1 cellular context compared by ENCODE assay signal in the genomic region with DNA sequence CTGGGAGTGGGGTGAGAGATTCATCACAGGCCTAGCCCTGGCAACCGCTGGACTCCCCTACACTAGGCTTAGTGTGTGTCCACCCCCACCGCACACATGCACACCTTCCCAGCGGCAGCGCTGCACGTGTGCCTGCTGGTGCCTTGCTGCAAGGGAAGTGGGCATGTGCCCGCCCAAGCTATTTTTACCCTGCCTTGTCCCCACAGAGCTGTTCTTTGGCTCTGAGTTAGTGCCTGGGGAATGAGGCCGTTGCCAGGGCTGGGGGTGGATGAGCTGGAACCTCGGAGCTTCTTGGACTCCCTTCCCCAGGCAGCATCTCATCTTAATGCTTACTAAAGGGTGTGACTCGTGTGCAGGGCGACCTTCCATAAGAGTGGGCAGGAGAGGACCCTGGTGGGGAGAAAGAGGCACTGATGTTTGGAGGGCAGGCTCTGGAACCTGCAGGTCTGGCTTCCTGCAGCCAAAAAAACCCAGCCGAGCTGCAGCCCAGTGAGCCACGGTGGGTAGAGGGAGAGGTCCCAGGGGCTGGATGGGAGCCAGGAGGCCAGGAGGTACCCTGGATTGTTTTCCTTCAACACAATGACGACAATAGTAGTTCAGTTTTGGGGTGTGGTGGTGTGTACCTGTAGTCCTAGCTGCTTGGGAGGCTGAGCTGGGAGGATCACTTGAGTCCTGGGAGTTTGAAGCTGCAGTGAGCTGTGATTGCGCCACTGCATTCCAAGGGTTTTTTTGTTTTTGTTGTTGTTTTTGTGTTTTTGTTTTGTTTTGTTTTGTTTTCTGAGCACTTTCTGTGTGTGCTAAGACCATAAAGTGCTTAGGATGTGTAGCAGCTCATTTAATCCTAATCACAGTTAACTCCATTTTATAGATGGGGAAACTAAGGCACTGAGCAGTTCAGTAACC.
TF ChIP-seq lines count a peak whose summit lies in the region.

No MANE protein-coding gene starts in this region.

TF ChIP-seq in WTC11, 78 proteins besides CTCF, POLR2A, EP300 and RAD21 (continued from another document):
- TF ChIP-seq, protein P1, sequence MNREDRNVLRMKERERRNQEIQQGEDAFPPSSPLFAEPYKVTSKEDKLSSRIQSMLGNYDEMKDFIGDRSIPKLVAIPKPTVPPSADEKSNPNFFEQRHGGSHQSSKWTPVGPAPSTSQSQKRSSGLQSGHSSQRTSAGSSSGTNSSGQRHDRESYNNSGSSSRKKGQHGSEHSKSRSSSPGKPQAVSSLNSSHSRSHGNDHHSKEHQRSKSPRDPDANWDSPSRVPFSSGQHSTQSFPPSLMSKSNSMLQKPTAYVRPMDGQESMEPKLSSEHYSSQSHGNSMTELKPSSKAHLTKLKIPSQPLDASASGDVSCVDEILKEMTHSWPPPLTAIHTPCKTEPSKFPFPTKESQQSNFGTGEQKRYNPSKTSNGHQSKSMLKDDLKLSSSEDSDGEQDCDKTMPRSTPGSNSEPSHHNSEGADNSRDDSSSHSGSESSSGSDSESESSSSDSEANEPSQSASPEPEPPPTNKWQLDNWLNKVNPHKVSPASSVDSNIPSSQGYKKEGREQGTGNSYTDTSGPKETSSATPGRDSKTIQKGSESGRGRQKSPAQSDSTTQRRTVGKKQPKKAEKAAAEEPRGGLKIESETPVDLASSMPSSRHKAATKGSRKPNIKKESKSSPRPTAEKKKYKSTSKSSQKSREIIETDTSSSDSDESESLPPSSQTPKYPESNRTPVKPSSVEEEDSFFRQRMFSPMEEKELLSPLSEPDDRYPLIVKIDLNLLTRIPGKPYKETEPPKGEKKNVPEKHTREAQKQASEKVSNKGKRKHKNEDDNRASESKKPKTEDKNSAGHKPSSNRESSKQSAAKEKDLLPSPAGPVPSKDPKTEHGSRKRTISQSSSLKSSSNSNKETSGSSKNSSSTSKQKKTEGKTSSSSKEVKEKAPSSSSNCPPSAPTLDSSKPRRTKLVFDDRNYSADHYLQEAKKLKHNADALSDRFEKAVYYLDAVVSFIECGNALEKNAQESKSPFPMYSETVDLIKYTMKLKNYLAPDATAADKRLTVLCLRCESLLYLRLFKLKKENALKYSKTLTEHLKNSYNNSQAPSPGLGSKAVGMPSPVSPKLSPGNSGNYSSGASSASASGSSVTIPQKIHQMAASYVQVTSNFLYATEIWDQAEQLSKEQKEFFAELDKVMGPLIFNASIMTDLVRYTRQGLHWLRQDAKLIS (CRISPR knock-in tag; IDR thresholded peaks at IDR 0.05; ENCODE audit: borderline replicate concordance): no peak
- TF ChIP-seq, protein P2, sequence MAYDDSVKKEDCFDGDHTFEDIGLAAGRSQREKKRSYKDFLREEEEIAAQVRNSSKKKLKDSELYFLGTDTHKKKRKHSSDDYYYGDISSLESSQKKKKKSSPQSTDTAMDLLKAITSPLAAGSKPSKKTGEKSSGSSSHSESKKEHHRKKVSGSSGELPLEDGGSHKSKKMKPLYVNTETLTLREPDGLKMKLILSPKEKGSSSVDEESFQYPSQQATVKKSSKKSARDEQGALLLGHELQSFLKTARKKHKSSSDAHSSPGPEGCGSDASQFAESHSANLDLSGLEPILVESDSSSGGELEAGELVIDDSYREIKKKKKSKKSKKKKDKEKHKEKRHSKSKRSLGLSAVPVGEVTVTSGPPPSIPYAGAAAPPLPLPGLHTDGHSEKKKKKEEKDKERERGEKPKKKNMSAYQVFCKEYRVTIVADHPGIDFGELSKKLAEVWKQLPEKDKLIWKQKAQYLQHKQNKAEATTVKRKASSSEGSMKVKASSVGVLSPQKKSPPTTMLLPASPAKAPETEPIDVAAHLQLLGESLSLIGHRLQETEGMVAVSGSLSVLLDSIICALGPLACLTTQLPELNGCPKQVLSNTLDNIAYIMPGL (CRISPR knock-in tag; IDR thresholded peaks at IDR 0.05): no peak
- TF ChIP-seq, protein P3, sequence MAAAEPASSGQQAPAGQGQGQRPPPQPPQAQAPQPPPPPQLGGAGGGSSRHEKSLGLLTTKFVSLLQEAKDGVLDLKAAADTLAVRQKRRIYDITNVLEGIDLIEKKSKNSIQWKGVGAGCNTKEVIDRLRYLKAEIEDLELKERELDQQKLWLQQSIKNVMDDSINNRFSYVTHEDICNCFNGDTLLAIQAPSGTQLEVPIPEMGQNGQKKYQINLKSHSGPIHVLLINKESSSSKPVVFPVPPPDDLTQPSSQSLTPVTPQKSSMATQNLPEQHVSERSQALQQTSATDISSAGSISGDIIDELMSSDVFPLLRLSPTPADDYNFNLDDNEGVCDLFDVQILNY (CRISPR knock-in tag; IDR thresholded peaks at IDR 0.05): no peak
- TF ChIP-seq, protein P4, sequence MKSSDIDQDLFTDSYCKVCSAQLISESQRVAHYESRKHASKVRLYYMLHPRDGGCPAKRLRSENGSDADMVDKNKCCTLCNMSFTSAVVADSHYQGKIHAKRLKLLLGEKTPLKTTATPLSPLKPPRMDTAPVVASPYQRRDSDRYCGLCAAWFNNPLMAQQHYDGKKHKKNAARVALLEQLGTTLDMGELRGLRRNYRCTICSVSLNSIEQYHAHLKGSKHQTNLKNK (CRISPR knock-in tag; IDR thresholded peaks at IDR 0.05): no peak
- TF ChIP-seq, protein P5, sequence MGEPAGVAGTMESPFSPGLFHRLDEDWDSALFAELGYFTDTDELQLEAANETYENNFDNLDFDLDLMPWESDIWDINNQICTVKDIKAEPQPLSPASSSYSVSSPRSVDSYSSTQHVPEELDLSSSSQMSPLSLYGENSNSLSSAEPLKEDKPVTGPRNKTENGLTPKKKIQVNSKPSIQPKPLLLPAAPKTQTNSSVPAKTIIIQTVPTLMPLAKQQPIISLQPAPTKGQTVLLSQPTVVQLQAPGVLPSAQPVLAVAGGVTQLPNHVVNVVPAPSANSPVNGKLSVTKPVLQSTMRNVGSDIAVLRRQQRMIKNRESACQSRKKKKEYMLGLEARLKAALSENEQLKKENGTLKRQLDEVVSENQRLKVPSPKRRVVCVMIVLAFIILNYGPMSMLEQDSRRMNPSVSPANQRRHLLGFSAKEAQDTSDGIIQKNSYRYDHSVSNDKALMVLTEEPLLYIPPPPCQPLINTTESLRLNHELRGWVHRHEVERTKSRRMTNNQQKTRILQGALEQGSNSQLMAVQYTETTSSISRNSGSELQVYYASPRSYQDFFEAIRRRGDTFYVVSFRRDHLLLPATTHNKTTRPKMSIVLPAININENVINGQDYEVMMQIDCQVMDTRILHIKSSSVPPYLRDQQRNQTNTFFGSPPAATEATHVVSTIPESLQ (CRISPR knock-in tag; IDR thresholded peaks at IDR 0.05): no peak
- TF ChIP-seq FOXP1 (CRISPR knock-in tag; IDR thresholded peaks at IDR 0.05; ENCODE audit: borderline replicate concordance) (no peak), HMGA2 (CRISPR knock-in tag; IDR thresholded peaks at IDR 0.05) (no peak)
- TF ChIP-seq, protein P6, sequence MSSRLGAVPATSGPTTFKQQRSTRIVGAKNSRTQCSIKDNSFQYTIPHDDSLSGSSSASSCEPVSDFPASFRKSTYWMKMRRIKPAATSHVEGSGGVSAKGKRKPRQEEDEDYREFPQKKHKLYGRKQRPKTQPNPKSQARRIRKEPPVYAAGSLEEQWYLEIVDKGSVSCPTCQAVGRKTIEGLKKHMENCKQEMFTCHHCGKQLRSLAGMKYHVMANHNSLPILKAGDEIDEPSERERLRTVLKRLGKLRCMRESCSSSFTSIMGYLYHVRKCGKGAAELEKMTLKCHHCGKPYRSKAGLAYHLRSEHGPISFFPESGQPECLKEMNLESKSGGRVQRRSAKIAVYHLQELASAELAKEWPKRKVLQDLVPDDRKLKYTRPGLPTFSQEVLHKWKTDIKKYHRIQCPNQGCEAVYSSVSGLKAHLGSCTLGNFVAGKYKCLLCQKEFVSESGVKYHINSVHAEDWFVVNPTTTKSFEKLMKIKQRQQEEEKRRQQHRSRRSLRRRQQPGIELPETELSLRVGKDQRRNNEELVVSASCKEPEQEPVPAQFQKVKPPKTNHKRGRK (CRISPR knock-in tag; IDR thresholded peaks at IDR 0.05; ENCODE audit: borderline replicate concordance): no peak
